12 cellular contexts compared by ENCODE assay signal in genomic region chr6:27141472-27142015, GRCh38.
A peak's percentile ranks its signal among the peaks of the same experiment; 100 is the strongest.
DNase-seq lines count a peak whose midpoint lies in the region; ATAC-seq lines count a peak whose summit lies in the region.
"Had no signal": no experiment of that assay in that cellular context is flagged by ENCODE, and none has a peak within 500 bp of the region (broad histone marks: within the 10 kb centered on the region; RNA-seq: fewer than 3 reads in every experiment).

No MANE protein-coding gene starts in this region.

- peaks cover 49% of the 10 kb centered on the region for H3K4me1 ChIP-seq in CD8-positive, alpha-beta memory T cell (ENCODE audit: insufficient read depth, low read length)
- peaks cover 39% of the 10 kb centered on the region for H3K4me1 ChIP-seq in HAP-1
- H3K4me1 ChIP-seq: SJCRH30 had no signal

- H3K27ac Mint-ChIP-seq in CD8-positive, alpha-beta memory T cell: peak overlapping the region in 5 of 8 donors; percentile 20 to 99 (median 70)
- H3K27ac Mint-ChIP-seq in T-helper 17 cell: peak overlapping the region; percentile 98

- no peaks in the 10 kb centered on the region for H3K27me3 ChIP-seq in CD8-positive, alpha-beta memory T cell (ENCODE audit: insufficient read depth, low read length, poor library complexity, severe bottlenecking)
- H3K27me3 ChIP-seq in HAP-1 (ENCODE audit: low read depth): no peaks in the 10 kb centered on the region
- H3K27me3 ChIP-seq: esophagus squamous epithelium, SJCRH30 had no signal

- H3K4me1 Mint-ChIP-seq in CD8-positive, alpha-beta memory T cell: peaks cover 46 to 62% (median 46%) of the 10 kb centered on the region in 3 donors
- peaks cover 27% of the 10 kb centered on the region for H3K4me1 Mint-ChIP-seq in T-helper 17 cell

- H3K36me3 Mint-ChIP-seq in CD8-positive, alpha-beta memory T cell: peaks cover 2 to 14% (median 3%) of the 10 kb centered on the region in 3 donors
- no peaks in the 10 kb centered on the region for H3K36me3 Mint-ChIP-seq in T-helper 17 cell (ENCODE audit: low read depth)

- H3K27me3 Mint-ChIP-seq in CD8-positive, alpha-beta memory T cell: peaks cover 0 to 3% of the 10 kb centered on the region in 2 donors
- no peaks in the 10 kb centered on the region for H3K27me3 Mint-ChIP-seq in T-helper 17 cell

- CTCF ChIA-PET in CD8-positive, alpha-beta memory T cell (lab: Charles Lee): no interaction called here

- in situ Hi-C loops in HAP-1 (cut with MboI; ENCODE audit: low sequenced_read_pairs) (no loop called here), G401 (cut with HindIII; ENCODE audit: low sequenced_read_pairs) (no loop called here)

- H3K4me3 Mint-ChIP-seq in CD8-positive, alpha-beta memory T cell: peak overlapping the region; percentile 64 to 83 (median 77)
- peak overlapping the region; percentile 81 for H3K4me3 Mint-ChIP-seq in T-helper 17 cell

- ATAC-seq in T-helper 17 cell: no peak
- no peak for ATAC-seq in GM21717 (IDR thresholded peaks at IDR 0.05; ENCODE audit: unreplicated experiment)
- ATAC-seq in HG02571 (IDR thresholded peaks at IDR 0.05; ENCODE audit: unreplicated experiment): no peak

- POLR2A ChIA-PET in CD8-positive, alpha-beta memory T cell (lab: Charles Lee): no interaction called here

- H3K4me3 ChIP-seq in CD8-positive, alpha-beta memory T cell (ENCODE audit: low read length): peak overlapping the region; percentile 32
- peak overlapping the region; percentile 21 for H3K4me3 ChIP-seq in HAP-1
- H3K4me3 ChIP-seq: esophagus squamous epithelium, SJCRH30 had no signal

- peak overlapping the region; percentile 91 for H3K27ac ChIP-seq in CD8-positive, alpha-beta memory T cell (ENCODE audit: low read depth, low read length)
- H3K27ac ChIP-seq: esophagus squamous epithelium, SJCRH30 had no signal

- no peaks in the 10 kb centered on the region for H3K9me3 Mint-ChIP-seq in CD8-positive, alpha-beta memory T cell

- no peaks in the 10 kb centered on the region for H3K9me3 ChIP-seq in CD8-positive, alpha-beta memory T cell (ENCODE audit: low read length)
- H3K9me3 ChIP-seq in HAP-1 (no peaks in the 10 kb centered on the region), T-helper 17 cell (ENCODE audit: control insufficient read depth, low read length, poor library complexity, severe bottlenecking) (no peaks in the 10 kb centered on the region)
- H3K9me3 ChIP-seq: esophagus squamous epithelium, SJCRH30 had no signal

- H3K36me3 ChIP-seq in CD8-positive, alpha-beta memory T cell (ENCODE audit: insufficient read depth, low read length): no peaks in the 10 kb centered on the region
- no peaks in the 10 kb centered on the region for H3K36me3 ChIP-seq in HAP-1 (replicated peaks)
- H3K36me3 ChIP-seq: SJCRH30 had no signal

- no peak for DNase-seq in CD8-positive, alpha-beta memory T cell
- DNase-seq in HAP-1 (ENCODE audit: low spot score in 2 of 2) (peak in 1 of 2 experiments; percentile 35), T-helper 17 cell (no peak), left kidney (ENCODE audit: low read depth, low spot score) (peak; percentile 25), G401 (ENCODE audit: low spot score) (no peak), NCI-H1048 (lab: John Stamatoyannopoulos, UW) (no peak)
- DNase-seq: esophagus squamous epithelium; kidney; SJCRH30; stimulated activated CD4-positive, alpha-beta T cell treated with anti-CD3 and anti-CD28 coated beads, Interleukin-2, amount 100 ng/mL, for 24 hours had no signal
